17 cellular contexts compared by ENCODE assay signal in genomic region chr14:84579292-84579691, GRCh38.
"Had no signal": no experiment of that assay in that cellular context is flagged by ENCODE, and none has a peak within 500 bp of the region (broad histone marks: within the 10 kb centered on the region; RNA-seq: fewer than 3 reads in every experiment).

No MANE protein-coding gene starts in this region.

- H3K36me3 ChIP-seq: heart right ventricle, ovary, right atrium auricular region, stomach, thoracic aorta, transverse colon had no signal

- H3K27ac ChIP-seq: heart right ventricle, ovary, right atrium auricular region, stomach, thoracic aorta, transverse colon had no signal

- H3K27me3 ChIP-seq: heart right ventricle, ovary, right atrium auricular region, stomach, transverse colon had no signal

- H3K4me1 ChIP-seq: heart right ventricle, right atrium auricular region, stomach, transverse colon had no signal

- ATAC-seq: heart right ventricle; left lobe of liver; mucosa of descending colon; naive thymus-derived CD8-positive, alpha-beta T cell had no signal

- DNase-seq: erythroblast; foreskin melanocyte; heart right ventricle; islet precursor cell; mammary epithelial cell; mucosa of descending colon; naive thymus-derived CD8-positive, alpha-beta T cell; ovary; small intestine; stimulated activated CD4-positive, alpha-beta T cell treated with anti-CD3 and anti-CD28 coated beads, Interleukin-12 subunit alpha, Interleukin-12 subunit beta, amount 100 ng/mL, for 4 hours; stimulated activated naive CD4-positive, alpha-beta T cell; stomach; substantia nigra; transverse colon had no signal

- H3K4me3 ChIP-seq: heart right ventricle, mucosa of descending colon, ovary, right atrium auricular region, stomach, thoracic aorta, transverse colon had no signal

- H3K9me3 ChIP-seq: heart right ventricle, ovary, right atrium auricular region, stomach, thoracic aorta, transverse colon had no signal
